In the genomic region with DNA sequence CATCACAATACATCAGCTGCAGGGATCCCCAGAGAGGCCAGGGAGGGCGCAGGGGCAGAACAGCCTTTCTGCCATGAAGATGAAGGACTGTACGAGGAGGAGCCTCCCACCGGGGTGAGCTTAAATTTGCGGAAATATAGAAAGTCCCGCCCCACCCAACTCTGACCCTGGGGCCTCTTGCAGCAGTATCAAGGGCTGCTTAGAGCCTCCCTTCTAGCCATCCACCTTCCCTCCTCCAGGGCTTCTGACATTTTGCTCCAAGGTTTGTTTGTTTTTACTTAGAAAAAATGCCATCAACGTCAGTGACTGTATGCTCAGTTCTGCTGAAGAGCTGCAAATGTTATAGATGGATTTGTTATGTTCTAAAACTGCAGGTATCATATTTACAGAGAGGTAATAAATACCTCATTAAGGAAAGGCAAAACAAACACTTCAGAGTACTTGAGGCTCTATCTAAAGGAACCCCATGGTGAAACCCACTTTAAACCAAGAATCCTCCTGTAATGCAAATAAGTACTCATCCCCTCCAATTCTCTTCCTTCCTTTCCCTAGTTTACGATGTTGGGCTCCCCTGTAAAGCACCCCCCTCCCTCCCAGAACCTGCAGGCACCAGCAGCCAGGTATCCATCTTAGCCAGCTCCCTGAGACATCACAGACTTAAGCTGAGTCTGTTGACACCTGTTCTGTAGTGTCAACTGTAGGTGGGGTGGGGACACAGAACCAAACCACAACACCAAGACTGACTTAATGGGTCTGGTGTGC, we compare ENCODE assay signal across 8 cellular contexts. TPM values are rescaled to one million over a fixed set of nuclear protein-coding genes. Genes with fewer than 3 reads are reported as not detected.
A peak's percentile ranks its signal among the peaks of the same experiment; 100 is the strongest.
DNase-seq lines count a peak whose midpoint lies in the region; ATAC-seq and TF ChIP-seq lines count a peak whose summit lies in the region.

No MANE protein-coding gene starts in this region.

- intact Hi-C loops in naive thymus-derived CD4-positive, alpha-beta T cell (cut with micrococcal nuclease): loop anchor here (1.0 to 10.0 kb wide), 5 partner anchors 14 to 362 kb away; a partner anchor contains a TSS

- H3K4me1 ChIP-seq in naive thymus-derived CD4-positive, alpha-beta T cell (ENCODE audit: control insufficient read depth in 2 of 2, insufficient read depth in 2 of 2, low read length in 2 of 2): peaks cover 27 to 61% of the 10 kb centered on the region in 2 donors

- peak overlapping the region; percentile 72 for H3K27ac ChIP-seq in naive thymus-derived CD4-positive, alpha-beta T cell (ENCODE audit: low read depth, low read length)

- CTCF ChIA-PET in naive thymus-derived CD4-positive, alpha-beta T cell (lab: Charles Lee): interaction anchor here (0.6 to 1.4 kb wide), 5 partner anchors 25 to 196 kb away, joined by 3 to 4 read pairs (median 3); no protein-coding TSS in a partner anchor

- no peak overlapping the region for H3K4me3 ChIP-seq in naive thymus-derived CD4-positive, alpha-beta T cell (ENCODE audit: low read length)
- H3K4me3 ChIP-seq in foreskin fibroblast (ENCODE audit: low read depth in 1 of 2, low read length in 2 of 2): no peak overlapping the region

- H3K4me3 Mint-ChIP-seq in activated T-cell treated with anti-CD3 and anti-CD28 coated beads, Interleukin-2, amount 50 U/mL, for 72 hours: peak overlapping the region; percentile 52 to 66
- H3K4me3 Mint-ChIP-seq in naive thymus-derived CD4-positive, alpha-beta T cell: peak overlapping the region; percentile 61 to 90 (median 76)

- no peaks in the 10 kb centered on the region for H3K27me3 ChIP-seq in naive thymus-derived CD4-positive, alpha-beta T cell (ENCODE audit: control insufficient read depth in 2 of 2, insufficient read depth in 2 of 2, low read length in 2 of 2)

- TF ChIP-seq CTCF in foreskin fibroblast (IDR thresholded peaks at IDR 0.05; ENCODE audit: low read depth, low read length): no peak

- peaks cover 18 to 37% of the 10 kb centered on the region in 2 donors for H3K36me3 Mint-ChIP-seq in activated T-cell treated with anti-CD3 and anti-CD28 coated beads, Interleukin-2, amount 50 U/mL, for 72 hours (ENCODE audit: insufficient read depth in 2 of 2)
- peaks cover 4 to 51% (median 25%) of the 10 kb centered on the region in 5 donors for H3K36me3 Mint-ChIP-seq in naive thymus-derived CD4-positive, alpha-beta T cell

- DNase-seq in activated T-cell treated with anti-CD3 and anti-CD28 coated beads for 1 hour (ENCODE audit: low read depth) (peak; percentile 16), NCI-H1436 treated with DMSO at 0.1 percent for 48 hours (lab: John Stamatoyannopoulos, UW) (peak; percentile 2), hippocampal formation (lab: John Stamatoyannopoulos, UW) (no peak), foreskin fibroblast (no peak)
- DNase-seq in activated T-cell treated with anti-CD3 and anti-CD28 coated beads, Interleukin-2, amount 50 U/mL, for 48 hours: no peak
- peak in 1 of 2 donors; percentile 19 for DNase-seq in activated T-cell treated with anti-CD3 and anti-CD28 coated beads, Interleukin-2, amount 50 U/mL, for 72 hours
- DNase-seq in naive thymus-derived CD4-positive, alpha-beta T cell: peak in 8 of 9 donors; percentile 14 to 49 (median 43)

- peaks cover 71% of the 10 kb centered on the region for H3K4me1 Mint-ChIP-seq in activated T-cell treated with anti-CD3 and anti-CD28 coated beads, Interleukin-2, amount 50 U/mL, for 72 hours (ENCODE audit: low read depth)
- peaks cover 47 to 88% (median 80%) of the 10 kb centered on the region in 7 donors for H3K4me1 Mint-ChIP-seq in naive thymus-derived CD4-positive, alpha-beta T cell

- H3K27me3 Mint-ChIP-seq in activated T-cell treated with anti-CD3 and anti-CD28 coated beads, Interleukin-2, amount 50 U/mL, for 72 hours (ENCODE audit: low read depth): no peaks in the 10 kb centered on the region
- H3K27me3 Mint-ChIP-seq in naive thymus-derived CD4-positive, alpha-beta T cell: no peaks in the 10 kb centered on the region

- no peaks in the 10 kb centered on the region for H3K9me3 Mint-ChIP-seq in activated T-cell treated with anti-CD3 and anti-CD28 coated beads, Interleukin-2, amount 50 U/mL, for 72 hours
- H3K9me3 Mint-ChIP-seq in naive thymus-derived CD4-positive, alpha-beta T cell: peaks cover 0 to 6% (median 0%) of the 10 kb centered on the region in 11 donors

- POLR2A ChIA-PET in naive thymus-derived CD4-positive, alpha-beta T cell (lab: Charles Lee): interaction anchor here (0.7 to 4.4 kb wide), 14 partner anchors 10 to 197 kb away, joined by 3 to 39 read pairs (median 5); a partner anchor contains a TSS

- no peaks in the 10 kb centered on the region for H3K36me3 ChIP-seq in naive thymus-derived CD4-positive, alpha-beta T cell (ENCODE audit: control insufficient read depth in 2 of 3, insufficient read depth in 3 of 3, low read length in 3 of 3)

- peak; percentile 60 for ATAC-seq in HG02642 (IDR thresholded peaks at IDR 0.05; ENCODE audit: poor library complexity, unreplicated experiment)
- ATAC-seq in activated T-cell treated with anti-CD3 and anti-CD28 coated beads, Interleukin-2, amount 50 U/mL, for 72 hours (replicated peaks in 1 of 2): peak; percentile 54 to 71
- ATAC-seq in naive thymus-derived CD4-positive, alpha-beta T cell: peak; percentile 87

- H3K9me3 ChIP-seq in naive thymus-derived CD4-positive, alpha-beta T cell (ENCODE audit: control insufficient read depth in 2 of 3, low read length in 3 of 3): no peaks in the 10 kb centered on the region

- H3K27ac Mint-ChIP-seq in activated T-cell treated with anti-CD3 and anti-CD28 coated beads, Interleukin-2, amount 50 U/mL, for 72 hours: peak overlapping the region; percentile 76
- peak overlapping the region; percentile 80 to 99 (median 91) for H3K27ac Mint-ChIP-seq in naive thymus-derived CD4-positive, alpha-beta T cell

RNA-seq across cellular contexts. Expression of a gene that starts 30.5 kb away (rescaled TPM):
- total RNA-seq in activated T-cell treated with anti-CD3 and anti-CD28 coated beads, Interleukin-2, amount 50 U/mL, for 72 hours: 100 to 1,000 TPM; 128 to 132 TPM
- 10 to 100 TPM; 51.1 to 68.8 (median 61.5) TPM for total RNA-seq in naive thymus-derived CD4-positive, alpha-beta T cell
- polyA plus RNA-seq in naive thymus-derived CD4-positive, alpha-beta T cell: 10 to 100 TPM; 44.8 to 53.2 TPM

Comparison
In these comparisons a context has a peak if more than half of its experiments do, and no peak if none do; other contexts are left out.
1. DNase-seq: peak in activated T-cell treated with anti-CD3 and anti-CD28 coated beads for 1 hour (single experiment), NCI-H1436 treated with DMSO at 0.1 percent for 48 hours (single experiment) and naive thymus-derived CD4-positive, alpha-beta T cell (8 of 9); none in activated T-cell treated with anti-CD3 and anti-CD28 coated beads, Interleukin-2, amount 50 U/mL, for 48 hours (0 of 2), hippocampal formation (0 of 2) and foreskin fibroblast (0 of 2).
2. Peak in every context shown above with its lines, with median percentiles within 50 percentile points of each other: ATAC-seq.